ENCODE assay signal across 14 cellular contexts in genomic region chr13:48210178-48210577, GRCh38. TPM values are rescaled to one million over a fixed set of nuclear protein-coding genes. Genes with fewer than 3 reads are reported as not detected.
DNase-seq lines count a peak whose midpoint lies in the region; ATAC-seq, FAIRE-seq and TF ChIP-seq lines count a peak whose summit lies in the region.
"Had no signal": no experiment of that assay in that cellular context is flagged by ENCODE, and none has a peak within 500 bp of the region (broad histone marks: within the 10 kb centered on the region; RNA-seq: fewer than 3 reads in every experiment).

No MANE protein-coding gene starts in this region.

- H3K9me3 ChIP-seq in H1 (ENCODE audit: insufficient read depth in 2 of 2, low read depth in 1 of 2, low read length in 1 of 2) (no peaks in the 10 kb centered on the region), testis (no peaks in the 10 kb centered on the region)

- H3K36me3 Mint-ChIP-seq in activated T-cell treated with anti-CD3 and anti-CD28 coated beads, Interleukin-2, amount 50 U/mL, for 4 hours (ENCODE audit: insufficient read depth) = no peaks in the 10 kb centered on the region

- no peaks in the 10 kb centered on the region for H3K79me1 ChIP-seq in H1 (ENCODE audit: low read depth, low read length)

- TF ChIP-seq CTCF in H1 (IDR thresholded peaks at IDR 0.05; ENCODE audit: control extremely low read depth in 1 of 3, insufficient read depth in 1 of 3, low read depth in 1 of 3, low read length in 3 of 3) (no peak), testis (IDR thresholded peaks at IDR 0.05) (no peak)

- TF ChIP-seq POLR2A in H1 (IDR thresholded peaks at IDR 0.05; ENCODE audit: control extremely low read depth in 1 of 2, low read depth in 2 of 2, low read length in 2 of 2) = no peak
- TF ChIP-seq POLR2A in testis (IDR thresholded peaks at IDR 0.05) = no peak

- no peak for TF ChIP-seq RAD21 in H1 (IDR thresholded peaks at IDR 0.05 in 1 of 2, conservative IDR thresholded peaks at IDR 0.05 in 1 of 2; ENCODE audit: low read depth in 2 of 2, low read length in 2 of 2)

- H2BK120ac ChIP-seq in H1 (replicated peaks; ENCODE audit: low read depth, low read length) = no peak overlapping the region

- H2BK12ac ChIP-seq in H1 (ENCODE audit: low read depth, low read length) = no peak overlapping the region

- H3K79me2 ChIP-seq in H1 (ENCODE audit: control insufficient read depth in 1 of 2, insufficient read depth in 2 of 2, low read length in 2 of 2) = no peaks in the 10 kb centered on the region

- no peak overlapping the region for H4K91ac ChIP-seq in H1 (replicated peaks; ENCODE audit: insufficient read length, low read length)

- H3K27ac Mint-ChIP-seq in stimulated activated naive CD8-positive, alpha-beta T cell treated with anti-CD3 and anti-CD28 coated beads, Interleukin-15, amount 100 ng/mL, for 72 hours = no peak overlapping the region

- DNase-seq in activated T-cell treated with anti-CD3 and anti-CD28 coated beads, Interleukin-2, amount 50 U/mL, for 4 hours = no peak
- DNase-seq in activated T-cell treated with anti-CD3 and anti-CD28 coated beads, Interleukin-2, amount 50 U/mL, for 48 hours = no peak
- DNase-seq in M059J (ENCODE audit: low read depth) (peak; percentile 69), H1 (ENCODE audit: low read depth in 1 of 2, low spot score in 2 of 2) (no peak), NCI-H510A treated with DMSO at 0.1 percent for 48 hours (lab: John Stamatoyannopoulos, UW) (no peak), testis (no peak)
- DNase-seq in stimulated activated naive CD8-positive, alpha-beta T cell treated with anti-CD3 and anti-CD28 coated beads, Interleukin-15, amount 100 ng/mL, for 72 hours = no peak
- DNase-seq: activated CD8-positive, alpha-beta memory T cell treated with anti-CD3 and anti-CD28 coated beads, Interleukin-2, amount 50 U/mL, for 48 hours; left cardiac atrium; retina had no signal

- H3K27ac ChIP-seq in H1 (ENCODE audit: low read depth, low read length) (no peak overlapping the region), testis (no peak overlapping the region)
- H3K27ac ChIP-seq: BLaER1 treated with 17β-estradiol and CSF1 and Interleukin-3, amounts not matched to agents 10 nM and 100 nM had no signal

- no peak overlapping the region for H3K4me3 ChIP-seq in H1 (ENCODE audit: extremely low read depth in 1 of 4, insufficient read depth in 2 of 4, low read depth in 3 of 4, low read length in 4 of 4)
- H3K4me3 ChIP-seq in testis = no peak overlapping the region
- H3K4me3 ChIP-seq: BLaER1 treated with 17β-estradiol and CSF1 and Interleukin-3, amounts not matched to agents 10 nM and 100 nM had no signal

- FAIRE-seq in H1 (lab: Jason Lieb, UNC) = no peak
- FAIRE-seq: GM18507 had no signal

- H3K4me1 Mint-ChIP-seq in activated T-cell treated with anti-CD3 and anti-CD28 coated beads, Interleukin-2, amount 50 U/mL, for 4 hours (ENCODE audit: low read depth) = peaks cover 20% of the 10 kb centered on the region
- H3K4me1 Mint-ChIP-seq in stimulated activated naive CD8-positive, alpha-beta T cell treated with anti-CD3 and anti-CD28 coated beads, Interleukin-15, amount 100 ng/mL, for 72 hours = peaks cover 35% of the 10 kb centered on the region

- H4K5ac ChIP-seq in H1 (ENCODE audit: insufficient read length, low read depth, low read length) = no peak overlapping the region

- H3K4me3 Mint-ChIP-seq in activated T-cell treated with anti-CD3 and anti-CD28 coated beads, Interleukin-2, amount 50 U/mL, for 4 hours = no peak overlapping the region
- H3K4me3 Mint-ChIP-seq in stimulated activated naive CD8-positive, alpha-beta T cell treated with anti-CD3 and anti-CD28 coated beads, Interleukin-15, amount 100 ng/mL, for 72 hours = no peak overlapping the region

- H3K4me1 ChIP-seq in H1 (replicated peaks in 1 of 4; ENCODE audit: control insufficient read depth in 3 of 4, insufficient read depth in 4 of 4, low read length in 3 of 4) (no peaks in the 10 kb centered on the region), testis (no peaks in the 10 kb centered on the region)

- H3K4me2 ChIP-seq in H1 (ENCODE audit: insufficient read depth in 1 of 2, low read depth in 2 of 2, low read length in 2 of 2) = no peak overlapping the region

- POLR2A ChIA-PET in H1 (lab: Charles Lee; ENCODE audit: partially characterized antibody) = no interaction called here

- 94% methylated on average over 3 of the region's 3 CpGs; no CpG with 5 or more reads in 1 of the 2 experiments for WGBS in H1 (ENCODE audit: extremely low coverage in 1 of 2, insufficient coverage in 1 of 2, insufficient read length in 1 of 2, insufficient replicate concordance in 2 of 2, low coverage in 1 of 2, low lambda C conversion rate in 2 of 2, missing lambda C conversion rate in 1 of 2), 2 experiments
- WGBS in testis, 2 donors = 89 to 93% methylated on average over 3 of the region's 3 CpGs

- ATAC-seq in activated T-cell treated with anti-CD3 and anti-CD28 coated beads, Interleukin-2, amount 50 U/mL, for 4 hours = peak; percentile 94 to 97
- ATAC-seq in stimulated activated naive CD8-positive, alpha-beta T cell treated with anti-CD3 and anti-CD28 coated beads, Interleukin-15, amount 100 ng/mL, for 72 hours = peak; percentile 99
- no peak for ATAC-seq in GM19397 (IDR thresholded peaks at IDR 0.05; ENCODE audit: unreplicated experiment)
- ATAC-seq: SK-N-SH treated with all-trans-retinoic acid at 6 μM for 48 hours had no signal

- H2BK5ac ChIP-seq in H1 (ENCODE audit: low read depth, low read length) = no peak overlapping the region

- H3K9me3 Mint-ChIP-seq in activated T-cell treated with anti-CD3 and anti-CD28 coated beads, Interleukin-2, amount 50 U/mL, for 4 hours = no peaks in the 10 kb centered on the region
- peaks cover 0 to under 1% of the 10 kb centered on the region in 2 donors for H3K9me3 Mint-ChIP-seq in stimulated activated naive CD8-positive, alpha-beta T cell treated with anti-CD3 and anti-CD28 coated beads, Interleukin-15, amount 100 ng/mL, for 72 hours

- peaks cover 2% of the 10 kb centered on the region for H3K23me2 ChIP-seq in H1 (ENCODE audit: low read depth, low read length)

- H3K36me3 ChIP-seq in H1 (ENCODE audit: control insufficient read depth in 2 of 4, insufficient read depth in 4 of 4, low read length in 3 of 4) (no peaks in the 10 kb centered on the region), testis (ENCODE audit: low read depth, missing control alignments) (no peaks in the 10 kb centered on the region)
- H3K36me3 ChIP-seq: BLaER1 treated with 17β-estradiol and CSF1 and Interleukin-3, amounts not matched to agents 10 nM and 100 nM had no signal

- H3K9ac ChIP-seq in H1 (replicated peaks in 1 of 4; ENCODE audit: extremely low read depth in 1 of 4, low read depth in 3 of 4, low read length in 3 of 4) = no peak overlapping the region
- H3K9ac ChIP-seq: BLaER1 treated with 17β-estradiol and CSF1 and Interleukin-3, amounts not matched to agents 10 nM and 100 nM had no signal

- H3K4ac ChIP-seq in H1 (replicated peaks; ENCODE audit: insufficient read length, low read depth, low read length) = no peak overlapping the region

- H2AFZ ChIP-seq in H1 (ENCODE audit: low read length) = no peak overlapping the region

- no peaks in the 10 kb centered on the region for H3K27me3 Mint-ChIP-seq in activated T-cell treated with anti-CD3 and anti-CD28 coated beads, Interleukin-2, amount 50 U/mL, for 4 hours (ENCODE audit: low read depth)
- no peaks in the 10 kb centered on the region for H3K27me3 Mint-ChIP-seq in stimulated activated naive CD8-positive, alpha-beta T cell treated with anti-CD3 and anti-CD28 coated beads, Interleukin-15, amount 100 ng/mL, for 72 hours

- H3K18ac ChIP-seq in H1 (ENCODE audit: extremely low read depth, low read length) = no peak overlapping the region

- no peak for TF ChIP-seq EP300 in H1 (IDR thresholded peaks at IDR 0.05; ENCODE audit: borderline replicate concordance in 1 of 2, low read depth in 2 of 2, low read length in 2 of 2)

- no peak overlapping the region for H3K56ac ChIP-seq in H1 (replicated peaks; ENCODE audit: insufficient read length, low read depth, low read length)

- H3K27me3 ChIP-seq in H1 (replicated peaks in 1 of 4; ENCODE audit: control insufficient read depth in 3 of 4, extremely low read depth in 1 of 4, insufficient read depth in 3 of 4, low read length in 3 of 4) = no peaks in the 10 kb centered on the region; a peak in 1 of 7 replicates
- H3K27me3 ChIP-seq in testis = no peaks in the 10 kb centered on the region
- H3K27me3 ChIP-seq: BLaER1 treated with 17β-estradiol and CSF1 and Interleukin-3, amounts not matched to agents 10 nM and 100 nM had no signal

- CTCF ChIA-PET in H1 (lab: Charles Lee; ENCODE audit: partially characterized antibody) = no interaction called here

- H4K20me1 ChIP-seq in H1 (replicated peaks in 1 of 2; ENCODE audit: control insufficient read depth in 1 of 2, insufficient read depth in 2 of 2, low read length in 2 of 2) = no peaks in the 10 kb centered on the region
- H4K20me1 ChIP-seq: BLaER1 treated with 17β-estradiol and CSF1 and Interleukin-3, amounts not matched to agents 10 nM and 100 nM had no signal

- intact Hi-C loops in testis (cut with DNase I; ENCODE audit: low total_unique reads) = no loop called here

- H4K8ac ChIP-seq in H1 (ENCODE audit: extremely low read depth, insufficient read depth, low read length) = no peak overlapping the region

- no peak overlapping the region for H3K14ac ChIP-seq in H1 (ENCODE audit: insufficient read length)

- H2AK5ac ChIP-seq in H1 (ENCODE audit: low read depth, low read length) = no peak overlapping the region

- no peak overlapping the region for H3K23ac ChIP-seq in H1 (ENCODE audit: insufficient read length)

- no peak overlapping the region for H2BK15ac ChIP-seq in H1 (ENCODE audit: low read length)

- H2BK20ac ChIP-seq in H1 (ENCODE audit: low read length) = no peak overlapping the region

TF ChIP-seq in H1, 55 proteins besides CTCF, POLR2A, EP300 and RAD21:
- TF ChIP-seq CEBPB (IDR thresholded peaks at IDR 0.05; ENCODE audit: low read depth, low read length) (peak; percentile 38; the same call in 1 of the 2 replicates), ZNF274 (IDR thresholded peaks at IDR 0.05; ENCODE audit: borderline replicate concordance, extremely low read depth, low read length) (no peak)

RNA-seq across cellular contexts. Expression of gene ITM2B, which starts 22.8 kb away (rescaled TPM):
- 10 to 100 TPM; 48.8 to 63.5 (median 49.3) TPM for total RNA-seq in activated T-cell treated with anti-CD3 and anti-CD28 coated beads, Interleukin-2, amount 50 U/mL, for 4 hours
- total RNA-seq in M059J (2014; rRNA removed; shearing (Covaris generic)) = 386 and 387 TPM in 2 replicates
- total RNA-seq in H1 (2021; fragmentation: NEBNext Ultra II Directional; extraction: Animal tissue kit (Norgen Biotek cat#: 25700)) = 179 and 184 TPM in 2 replicates
- 66.9 and 132 TPM in 2 replicates for polyA plus RNA-seq in H1 (2011; rRNA removed)
- 83.2 TPM for polyA plus RNA-seq in H1 (2011; cell fraction: cytosol; rRNA removed)
- polyA plus RNA-seq in H1 (2011; cell fraction: nucleus; rRNA removed) = 42.4 TPM
- 86.9 to 165 TPM (median 103 TPM) in 4 replicates for polyA plus RNA-seq in H1 (2012, experiment 1 of 2)
- polyA plus RNA-seq in H1 (2012, experiment 2 of 2) = 75.5 TPM
- 282 TPM for polyA plus RNA-seq in H1 (2013, experiment 1 of 2)
- polyA plus RNA-seq in H1 (2013, experiment 2 of 2) = 330 TPM
- polyA minus RNA-seq in H1 (2011; rRNA and poly(A)+ RNA removed) = 48.5 and 71.9 TPM in 2 replicates
- polyA minus RNA-seq in H1 (2011; cell fraction: cytosol; rRNA and poly(A)+ RNA removed) = 67.2 TPM
- polyA minus RNA-seq in H1 (2011; cell fraction: nucleus; rRNA and poly(A)+ RNA removed) = 24.7 TPM
- 100 to 1,000 TPM; 330 to 351 TPM for total RNA-seq in testis
- polyA plus RNA-seq in testis (ENCODE audit: insufficient read depth, low read depth, low replicate concordance) = 588 TPM
